8 cellular contexts compared by ENCODE assay signal in the genomic region with DNA sequence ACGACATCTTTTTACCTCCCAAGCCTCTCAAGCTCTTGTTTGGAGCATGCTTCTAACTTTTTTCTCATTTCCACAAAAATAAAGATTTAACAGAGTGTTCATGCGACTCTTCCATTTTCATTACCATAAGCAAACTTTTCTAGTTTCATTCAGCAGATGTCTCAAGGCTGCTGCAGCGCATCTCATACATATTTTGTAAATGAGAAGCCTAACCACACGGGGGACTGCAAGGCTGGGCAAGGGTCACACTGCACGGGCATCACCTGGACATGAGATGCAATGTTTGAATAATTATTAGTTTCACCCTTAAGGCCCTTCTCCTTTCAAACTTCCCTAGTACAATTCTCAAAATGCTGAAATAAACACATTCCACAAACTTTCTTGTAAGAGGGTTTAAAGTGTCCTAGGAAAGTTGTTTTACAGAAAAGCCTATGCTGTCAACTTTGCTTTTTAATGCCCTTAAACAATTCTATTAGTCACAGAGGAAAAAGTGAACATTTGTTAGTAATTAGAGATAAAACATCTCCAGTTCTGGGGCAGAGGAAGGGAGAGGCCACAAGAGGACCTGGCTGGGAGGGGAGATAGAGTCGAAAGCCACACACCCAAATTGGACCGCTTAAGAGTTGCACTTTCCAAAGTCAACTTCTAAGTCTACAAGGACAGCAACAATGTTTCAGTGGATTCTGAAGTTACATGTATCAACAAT. TPM values are rescaled to one million over a fixed set of nuclear protein-coding genes. Genes with fewer than 3 reads are reported as not detected.
DNase-seq lines count a peak whose midpoint lies in the region; ATAC-seq and TF ChIP-seq lines count a peak whose summit lies in the region.

No MANE protein-coding gene starts in this region.

- H3K4me3 ChIP-seq in mammary epithelial cell (replicated peaks in 1 of 3; ENCODE audit: insufficient read depth in 1 of 3, low read depth in 2 of 3, low read length in 3 of 3), result peak overlapping the region; percentile 50 to 58 (median 53)
- H3K4me3 ChIP-seq in lower lobe of right lung, result peak overlapping the region; percentile 72
- peak overlapping the region; percentile 62 for H3K4me3 ChIP-seq in upper lobe of right lung

- H3K27me3 ChIP-seq in mammary epithelial cell (ENCODE audit: insufficient read depth, low read length), result no peaks in the 10 kb centered on the region
- no peaks in the 10 kb centered on the region for H3K27me3 ChIP-seq in lower lobe of right lung (ENCODE audit: low read depth)
- peaks cover 8% of the 10 kb centered on the region for H3K27me3 ChIP-seq in upper lobe of right lung

- BruUV-seq in mammary epithelial cell (replicated peaks; lab: Mats Ljungman, UMichigan), result no TSS peak

- H3K27ac ChIP-seq in mammary epithelial cell (ENCODE audit: insufficient read depth, low read depth, low read length) (peak overlapping the region; percentile 9), lower lobe of right lung (no peak overlapping the region), upper lobe of right lung (peak overlapping the region; percentile 47)

- peaks cover 49% of the 10 kb centered on the region for H3K79me2 ChIP-seq in mammary epithelial cell (ENCODE audit: insufficient read depth, low read length)

- peaks cover 2% of the 10 kb centered on the region for H3K9me3 ChIP-seq in mammary epithelial cell (replicated peaks; ENCODE audit: insufficient read depth, low read length)
- H3K9me3 ChIP-seq in lower lobe of right lung, result peaks cover 5% of the 10 kb centered on the region
- no peaks in the 10 kb centered on the region for H3K9me3 ChIP-seq in upper lobe of right lung

- in situ Hi-C loops in mammary epithelial cell (cut with MboI; ENCODE audit: low sequenced_read_pairs in 2 of 2), result no loop called here

- H3K4me1 ChIP-seq in mammary epithelial cell (ENCODE audit: insufficient read depth, low read length), result peaks cover 21% of the 10 kb centered on the region
- H3K4me1 ChIP-seq in lower lobe of right lung, result peaks cover 40% of the 10 kb centered on the region
- peaks cover 40% of the 10 kb centered on the region for H3K4me1 ChIP-seq in upper lobe of right lung

- H4K20me1 ChIP-seq in mammary epithelial cell (ENCODE audit: insufficient read depth, low read length), result no peaks in the 10 kb centered on the region

- intact Hi-C loops in mammary epithelial cell (cut with micrococcal nuclease) (no loop called here), lower lobe of right lung (cut with DNase I) (no loop called here), upper lobe of right lung (cut with DNase I) (loop anchor here (5.0 kb wide), 1 partner anchor 384 kb away; no protein-coding TSS in a partner anchor)

- CTCF ChIA-PET in mammary epithelial cell (lab: Charles Lee; ENCODE audit: low non-redundant PET), result no interaction called here

- peak overlapping the region; percentile 62 for H2AFZ ChIP-seq in mammary epithelial cell (ENCODE audit: low read depth, low read length)

- H3K4me2 ChIP-seq in mammary epithelial cell (ENCODE audit: insufficient read depth, low read depth, low read length), result peak overlapping the region; percentile 87

- DNase-seq in ELR (ENCODE audit: low read depth) (peak; percentile 68), NAMALWA (ENCODE audit: low spot score) (peak; percentile 55), mammary epithelial cell (no peak), lower lobe of right lung (no peak), upper lobe of right lung (no peak), NCI-H2227 (lab: John Stamatoyannopoulos, UW; ENCODE audit: unreplicated experiment) (no peak)

- no peak for ATAC-seq in lower lobe of right lung
- ATAC-seq in upper lobe of right lung, result no peak
- no peak for ATAC-seq in HG03565 (IDR thresholded peaks at IDR 0.05; ENCODE audit: unreplicated experiment)
- ATAC-seq in HG03097 (IDR thresholded peaks at IDR 0.05; ENCODE audit: low FRiP score, unreplicated experiment), result no peak

- peak overlapping the region; percentile 47 for H3K9ac ChIP-seq in mammary epithelial cell (ENCODE audit: insufficient read depth, low read length)

- 59% methylated on average over 7 of the region's 7 CpGs for WGBS in mammary epithelial cell (ENCODE audit: low coverage, missing lambda C conversion rate)

- dilution Hi-C loops in mammary epithelial cell (cut with HindIII; ENCODE audit: low sequenced_read_pairs), result no loop called here

- H3K36me3 ChIP-seq in mammary epithelial cell (ENCODE audit: insufficient read depth, low read length) (no peaks in the 10 kb centered on the region), lower lobe of right lung (no peaks in the 10 kb centered on the region), upper lobe of right lung (no peaks in the 10 kb centered on the region)

- peak in 1 of 2 donors; percentile 1 for TF ChIP-seq CTCF in mammary epithelial cell (conservative IDR thresholded peaks at IDR 0.05 in 1 of 2, IDR thresholded peaks at IDR 0.05 in 1 of 2; ENCODE audit: extremely low read depth in 1 of 2, insufficient read depth in 1 of 2, low read depth in 1 of 2, low read length in 2 of 2)
- no peak for TF ChIP-seq CTCF in lower lobe of right lung (IDR thresholded peaks at IDR 0.05)
- TF ChIP-seq CTCF in upper lobe of right lung (IDR thresholded peaks at IDR 0.05), result no peak

RNA-seq across cellular contexts. Expression of gene DENND1A, which starts 1.3 kb away (rescaled TPM):
- total RNA-seq in mammary epithelial cell (10 to 100 TPM; 18.5 to 31.6 TPM), lower lobe of right lung (23.0 TPM), upper lobe of right lung (15.4 TPM)
- polyA plus RNA-seq in mammary epithelial cell, result 32.1 TPM
- polyA minus RNA-seq in mammary epithelial cell, result 73.5 TPM

Comparison
In these comparisons a context has a peak if more than half of its experiments do, and no peak if none do; other contexts are left out.
1. DNase-seq: peak in ELR (single experiment) and NAMALWA (single experiment); none in mammary epithelial cell (single experiment), lower lobe of right lung (single experiment), upper lobe of right lung (single experiment) and NCI-H2227 (single experiment).
2. Peak in every context shown above with its lines, with median percentiles within 50 percentile points of each other: H3K4me3 ChIP-seq.